In the genomic region with DNA sequence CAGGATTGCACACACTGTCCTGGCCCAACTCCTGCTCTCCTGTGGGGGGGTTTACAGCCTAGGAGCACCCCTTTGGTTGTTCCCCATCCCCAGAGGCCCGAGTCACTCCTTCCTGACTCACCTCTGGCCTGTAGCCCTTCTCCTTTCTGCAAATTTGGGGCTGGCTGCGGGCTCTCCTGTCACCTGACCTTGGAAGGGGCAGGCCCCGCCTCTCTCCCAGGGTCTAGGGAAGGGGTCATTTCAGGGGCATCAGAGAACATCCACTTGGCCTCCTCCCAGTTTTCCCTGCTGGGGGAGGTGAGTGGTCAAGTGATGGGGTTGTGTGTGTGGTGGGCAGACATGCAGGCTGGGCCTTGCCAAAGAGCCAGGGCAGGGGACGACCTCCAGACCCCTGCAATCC, we compare ENCODE assay signal across 2 cellular contexts.
TF ChIP-seq lines count a peak whose summit lies in the region.

No MANE protein-coding gene starts in this region.

TF ChIP-seq in HCT116, 20 proteins besides CTCF, POLR2A, EP300 and RAD21:
- no peak for TF ChIP-seq SIN3A (IDR thresholded peaks at IDR 0.05; ENCODE audit: low read depth)
- TF ChIP-seq, protein P1, sequence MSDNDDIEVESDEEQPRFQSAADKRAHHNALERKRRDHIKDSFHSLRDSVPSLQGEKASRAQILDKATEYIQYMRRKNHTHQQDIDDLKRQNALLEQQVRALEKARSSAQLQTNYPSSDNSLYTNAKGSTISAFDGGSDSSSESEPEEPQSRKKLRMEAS (IDR thresholded peaks at IDR 0.05) = no peak
- no peak for TF ChIP-seq JUND (IDR thresholded peaks at IDR 0.05)
- TF ChIP-seq ZFX (IDR thresholded peaks at IDR 0.05) = no peak
TF ChIP-seq in HCT116: peak in this region for 0.

TF ChIP-seq in endothelial cell of umbilical vein, 7 proteins besides CTCF, POLR2A, EP300 and RAD21:
- TF ChIP-seq EZH2 (IDR thresholded peaks at IDR 0.05; ENCODE audit: borderline replicate concordance, low read depth, low read length, severe bottlenecking) (no peak), JUN (IDR thresholded peaks at IDR 0.05; ENCODE audit: borderline replicate concordance, insufficient read depth, insufficient read length, low read depth) (no peak), GATA2 (IDR thresholded peaks at IDR 0.05; ENCODE audit: insufficient read depth, insufficient read length, low read depth, low read length) (no peak), FOS (IDR thresholded peaks at IDR 0.05; ENCODE audit: borderline replicate concordance, insufficient read depth, low read length) (no peak), MYC (IDR thresholded peaks at IDR 0.05; ENCODE audit: low read depth, low read length) (no peak), POLR2AphosphoS5 (IDR thresholded peaks at IDR 0.05; ENCODE audit: insufficient read depth, low read depth, low read length) (no peak)
- TF ChIP-seq, protein P1 (IDR thresholded peaks at IDR 0.05; ENCODE audit: insufficient read depth, insufficient read length) = no peak
TF ChIP-seq in endothelial cell of umbilical vein: peak in this region for 0.
